ENCODE assay signal across 1 cellular context in genomic region chr6:159805418-159806020, GRCh38.
TF ChIP-seq lines count a peak whose summit lies in the region.

No MANE protein-coding gene starts in this region.

TF ChIP-seq in GM23338, 12 proteins besides CTCF, POLR2A, EP300 and RAD21 (continued from another document):
- TF ChIP-seq ZNF462 (CRISPR knock-in tag; IDR thresholded peaks at IDR 0.05) (no peak), NANOG (IDR thresholded peaks at IDR 0.05; ENCODE audit: borderline replicate concordance) (no peak), ETS1 (IDR thresholded peaks at IDR 0.05) (no peak), EZH2 (IDR thresholded peaks at IDR 0.05; ENCODE audit: low read depth, unreplicated experiment) (no peak), ZNF114 (CRISPR knock-in tag; IDR thresholded peaks at IDR 0.05) (no peak), STAT1 (IDR thresholded peaks at IDR 0.05; ENCODE audit: unreplicated experiment) (no peak), ZNF331 (CRISPR knock-in tag; IDR thresholded peaks at IDR 0.05; ENCODE audit: low read depth) (no peak)
- TF ChIP-seq, protein P1, sequence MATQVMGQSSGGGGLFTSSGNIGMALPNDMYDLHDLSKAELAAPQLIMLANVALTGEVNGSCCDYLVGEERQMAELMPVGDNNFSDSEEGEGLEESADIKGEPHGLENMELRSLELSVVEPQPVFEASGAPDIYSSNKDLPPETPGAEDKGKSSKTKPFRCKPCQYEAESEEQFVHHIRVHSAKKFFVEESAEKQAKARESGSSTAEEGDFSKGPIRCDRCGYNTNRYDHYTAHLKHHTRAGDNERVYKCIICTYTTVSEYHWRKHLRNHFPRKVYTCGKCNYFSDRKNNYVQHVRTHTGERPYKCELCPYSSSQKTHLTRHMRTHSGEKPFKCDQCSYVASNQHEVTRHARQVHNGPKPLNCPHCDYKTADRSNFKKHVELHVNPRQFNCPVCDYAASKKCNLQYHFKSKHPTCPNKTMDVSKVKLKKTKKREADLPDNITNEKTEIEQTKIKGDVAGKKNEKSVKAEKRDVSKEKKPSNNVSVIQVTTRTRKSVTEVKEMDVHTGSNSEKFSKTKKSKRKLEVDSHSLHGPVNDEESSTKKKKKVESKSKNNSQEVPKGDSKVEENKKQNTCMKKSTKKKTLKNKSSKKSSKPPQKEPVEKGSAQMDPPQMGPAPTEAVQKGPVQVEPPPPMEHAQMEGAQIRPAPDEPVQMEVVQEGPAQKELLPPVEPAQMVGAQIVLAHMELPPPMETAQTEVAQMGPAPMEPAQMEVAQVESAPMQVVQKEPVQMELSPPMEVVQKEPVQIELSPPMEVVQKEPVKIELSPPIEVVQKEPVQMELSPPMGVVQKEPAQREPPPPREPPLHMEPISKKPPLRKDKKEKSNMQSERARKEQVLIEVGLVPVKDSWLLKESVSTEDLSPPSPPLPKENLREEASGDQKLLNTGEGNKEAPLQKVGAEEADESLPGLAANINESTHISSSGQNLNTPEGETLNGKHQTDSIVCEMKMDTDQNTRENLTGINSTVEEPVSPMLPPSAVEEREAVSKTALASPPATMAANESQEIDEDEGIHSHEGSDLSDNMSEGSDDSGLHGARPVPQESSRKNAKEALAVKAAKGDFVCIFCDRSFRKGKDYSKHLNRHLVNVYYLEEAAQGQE (IDR thresholded peaks at IDR 0.05; ENCODE audit: unreplicated experiment), result no peak
